Comparison of ENCODE assay signal across 33 cellular contexts in genomic region chr2:219636144-219636915, GRCh38. TPM values are rescaled to one million over a fixed set of nuclear protein-coding genes. Genes with fewer than 3 reads are reported as not detected.
A peak's percentile ranks its signal among the peaks of the same experiment; 100 is the strongest.
DNase-seq lines count a peak whose midpoint lies in the region; ATAC-seq, FAIRE-seq and TF ChIP-seq lines count a peak whose summit lies in the region.
"Had no signal": no experiment of that assay in that cellular context is flagged by ENCODE, and none has a peak within 500 bp of the region (broad histone marks: within the 10 kb centered on the region; RNA-seq: fewer than 3 reads in every experiment).

No MANE protein-coding gene starts in this region.

- in situ Hi-C loops in GM13977 (cut with MboI; ENCODE audit: low pct_unique_long_range_greater_than_20kb, low sequenced_read_pairs, unreplicated experiment): no loop called here

- FAIRE-seq in D721Med (lab: Jason Lieb, UNC): no peak
- FAIRE-seq: endothelial cell of umbilical vein, G401.6 had no signal

- TF ChIP-seq CTCF in D721Med (IDR thresholded peaks at IDR 0.05; ENCODE audit: insufficient read depth, missing control alignments): no peak
- TF ChIP-seq CTCF in GM13977 (IDR thresholded peaks at IDR 0.05; ENCODE audit: extremely low read depth, insufficient read depth, missing control alignments): no peak
- TF ChIP-seq CTCF in endodermal cell (conservative IDR thresholded peaks at IDR 0.05): no peak

- H3K27ac ChIP-seq in endodermal cell (ENCODE audit: low read depth, low read length): no peak overlapping the region
- H3K27ac ChIP-seq: adrenal gland, body of pancreas, C4-2B, dorsolateral prefrontal cortex, gastroesophageal sphincter, GM23248, neutrophil, prostate gland, SK-N-MC had no signal

- H3K4me1 ChIP-seq in endodermal cell (ENCODE audit: control insufficient read depth, insufficient read depth, low read length): no peaks in the 10 kb centered on the region
- H3K4me1 ChIP-seq: body of pancreas, gastroesophageal sphincter, prostate gland had no signal

- H3K9me3 Mint-ChIP-seq in endodermal cell: no peaks in the 10 kb centered on the region
- H3K9me3 Mint-ChIP-seq in stimulated activated effector memory CD8-positive, alpha-beta T cell treated with anti-CD3 and anti-CD28 coated beads, Interleukin-12 subunit alpha, Interleukin-12 subunit beta, amount 100 ng/mL, for 72 hours: no peaks in the 10 kb centered on the region
- H3K9me3 Mint-ChIP-seq: activated naive CD4-positive, alpha-beta T cell treated with anti-CD3 and anti-CD28 coated beads, Interleukin-2, amount 10 ng/mL, durations not matched to agents 7 days and 5 days; T-helper 1 cell treated with Interleukin-12 subunit alpha and Interleukin-12 subunit beta and Interleukin-4 antibody, amounts not matched to agents 30 μg/mL and 1 μg/mL, for 36 hours had no signal

- peaks cover 14% of the 10 kb centered on the region for H3K36me3 Mint-ChIP-seq in endodermal cell (ENCODE audit: low read depth)
- H3K36me3 Mint-ChIP-seq in stimulated activated effector memory CD8-positive, alpha-beta T cell treated with anti-CD3 and anti-CD28 coated beads, Interleukin-12 subunit alpha, Interleukin-12 subunit beta, amount 100 ng/mL, for 72 hours: no peaks in the 10 kb centered on the region
- H3K36me3 Mint-ChIP-seq: activated naive CD4-positive, alpha-beta T cell treated with anti-CD3 and anti-CD28 coated beads, Interleukin-2, amount 10 ng/mL, durations not matched to agents 7 days and 5 days; naive B cell had no signal

- peak; percentile 15 for DNase-seq in D721Med (ENCODE audit: insufficient read length, low spot score)
- peak; percentile 23 for DNase-seq in GM13977 (ENCODE audit: low spot score)
- peak; percentile 33 for DNase-seq in endodermal cell
- DNase-seq in mesenteric fat pad (ENCODE audit: low spot score): peak; percentile 85
- DNase-seq in left colon: no peak
- no peak for DNase-seq in stimulated activated effector memory CD8-positive, alpha-beta T cell treated with anti-CD3 and anti-CD28 coated beads, Interleukin-12 subunit alpha, Interleukin-12 subunit beta, amount 100 ng/mL, for 72 hours (ENCODE audit: low spot score in 2 of 2)
- DNase-seq: activated CD4-positive, alpha-beta T cell treated with anti-CD3 and anti-CD28 coated beads, Interleukin-2, amount 50 U/mL, for 48 hours; activated CD8-positive, alpha-beta memory T cell treated with anti-CD3 and anti-CD28 coated beads, Interleukin-2, amount 50 U/mL, for 4 hours; activated naive CD4-positive, alpha-beta T cell treated with anti-CD3 and anti-CD28 coated beads, Interleukin-2, amount 10 ng/mL, durations not matched to agents 7 days and 5 days; body of pancreas; cerebellar nuclear complex; COR-L47; dorsolateral prefrontal cortex; GM23248; hypothalamus; midbrain; naive B cell; NCI-H1930; NCI-H510A treated with DMSO at 0.1 percent for 48 hours; OCI-M1; stimulated activated CD4-positive, alpha-beta T cell treated with anti-CD3 and anti-CD28 coated beads, Interleukin-4, amount 100 ng/mL, for 24 hours; substantia nigra; trophoblast cell had no signal

- no peaks in the 10 kb centered on the region for H3K27me3 ChIP-seq in endodermal cell (ENCODE audit: control insufficient read depth, insufficient read depth, low read length, poor library complexity, severe bottlenecking)
- H3K27me3 ChIP-seq: adrenal gland, body of pancreas, dorsolateral prefrontal cortex, gastroesophageal sphincter had no signal

- H3K36me3 ChIP-seq in endodermal cell (ENCODE audit: control insufficient read depth, insufficient read depth, low read length): no peaks in the 10 kb centered on the region
- H3K36me3 ChIP-seq: adrenal gland, neutrophil, prostate gland had no signal

- no peaks in the 10 kb centered on the region for H3K9me3 ChIP-seq in endodermal cell (ENCODE audit: control insufficient read depth, low read length)
- H3K9me3 ChIP-seq: adrenal gland, body of pancreas, gastroesophageal sphincter, neutrophil, prostate gland had no signal

- H3K4me3 ChIP-seq in endodermal cell (ENCODE audit: low read length): no peak overlapping the region
- H3K4me3 ChIP-seq: adrenal gland, body of pancreas, dorsolateral prefrontal cortex, gastroesophageal sphincter, GM23248, prostate gland, SK-N-MC had no signal

- no peak overlapping the region for H3K9ac ChIP-seq in endodermal cell (ENCODE audit: extremely low read depth, low read length, poor library complexity, severe bottlenecking)
- H3K9ac ChIP-seq: GM23248 had no signal

- no peak overlapping the region for H3K4me3 Mint-ChIP-seq in endodermal cell
- no peak overlapping the region for H3K4me3 Mint-ChIP-seq in stimulated activated effector memory CD8-positive, alpha-beta T cell treated with anti-CD3 and anti-CD28 coated beads, Interleukin-12 subunit alpha, Interleukin-12 subunit beta, amount 100 ng/mL, for 72 hours
- H3K4me3 Mint-ChIP-seq: activated naive CD4-positive, alpha-beta T cell treated with anti-CD3 and anti-CD28 coated beads, Interleukin-2, amount 10 ng/mL, durations not matched to agents 7 days and 5 days; naive B cell; T-helper 1 cell treated with Interleukin-12 subunit alpha and Interleukin-12 subunit beta and Interleukin-4 antibody, amounts not matched to agents 30 μg/mL and 1 μg/mL, for 36 hours had no signal

- ATAC-seq in left colon: no peak
- ATAC-seq in stimulated activated effector memory CD8-positive, alpha-beta T cell treated with anti-CD3 and anti-CD28 coated beads, Interleukin-12 subunit alpha, Interleukin-12 subunit beta, amount 100 ng/mL, for 72 hours: no peak
- no peak for ATAC-seq in HG02840 (IDR thresholded peaks at IDR 0.05; ENCODE audit: low FRiP score, unreplicated experiment)
- ATAC-seq: body of pancreas, gastroesophageal sphincter had no signal

- H3K27me3 Mint-ChIP-seq in endodermal cell (ENCODE audit: insufficient read depth): no peaks in the 10 kb centered on the region

- intact Hi-C loops in left colon (cut with DNase I, micrococcal nuclease): no loop called here

- no peaks in the 10 kb centered on the region for H3K4me1 Mint-ChIP-seq in endodermal cell
- H3K4me1 Mint-ChIP-seq in stimulated activated effector memory CD8-positive, alpha-beta T cell treated with anti-CD3 and anti-CD28 coated beads, Interleukin-12 subunit alpha, Interleukin-12 subunit beta, amount 100 ng/mL, for 72 hours: peaks cover 7% of the 10 kb centered on the region
- H3K4me1 Mint-ChIP-seq: activated naive CD4-positive, alpha-beta T cell treated with anti-CD3 and anti-CD28 coated beads, Interleukin-2, amount 10 ng/mL, durations not matched to agents 7 days and 5 days; naive B cell had no signal

- no peak overlapping the region for H3K27ac Mint-ChIP-seq in endodermal cell
- H3K27ac Mint-ChIP-seq in stimulated activated effector memory CD8-positive, alpha-beta T cell treated with anti-CD3 and anti-CD28 coated beads, Interleukin-12 subunit alpha, Interleukin-12 subunit beta, amount 100 ng/mL, for 72 hours: no peak overlapping the region
- H3K27ac Mint-ChIP-seq: activated naive CD4-positive, alpha-beta T cell treated with anti-CD3 and anti-CD28 coated beads, Interleukin-2, amount 10 ng/mL, durations not matched to agents 7 days and 5 days; T-helper 1 cell treated with Interleukin-12 subunit alpha and Interleukin-12 subunit beta and Interleukin-4 antibody, amounts not matched to agents 30 μg/mL and 1 μg/mL, for 36 hours had no signal

- WGBS in endodermal cell (ENCODE audit: insufficient coverage in 1 of 2, insufficient read length in 1 of 2), 2 experiments: 92 to 97% methylated on average over 15 to 24 of the region's 24 CpGs

RNA-seq across cellular contexts. Expression of gene SLC4A3, which starts 8.9 kb away (rescaled TPM):
- total RNA-seq in endodermal cell (10 to 100 TPM; 13.4 to 20.2 TPM), mesenteric fat pad (6.7 TPM), left colon (1 to 10 TPM in 1 of 2 donors, under 1 TPM in 1; 0.24 to 1.2 TPM)
- 8.0 TPM for polyA plus RNA-seq in endodermal cell (2013, experiment 1 of 2)
- polyA plus RNA-seq in endodermal cell (2013, experiment 2 of 2): 5.3 TPM

RNA-seq across cellular contexts. Expression of gene STK11IP, which starts 38.7 kb away (rescaled TPM):
- total RNA-seq in endodermal cell (10 to 100 TPM; 27.3 to 31.1 TPM), mesenteric fat pad (17.1 TPM), left colon (10 to 100 TPM; 27.9 to 35.5 TPM)
- polyA plus RNA-seq in endodermal cell (2013, experiment 1 of 2): 36.2 TPM
- 29.6 TPM for polyA plus RNA-seq in endodermal cell (2013, experiment 2 of 2)

Comparison
In these comparisons a context has a peak if more than half of its experiments do, and no peak if none do; other contexts are left out.
1. DNase-seq: peak in D721Med (single experiment), GM13977 (single experiment), endodermal cell (single experiment) and mesenteric fat pad (single experiment); none in left colon (0 of 2) and stimulated activated effector memory CD8-positive, alpha-beta T cell treated with anti-CD3 and anti-CD28 coated beads, Interleukin-12 subunit alpha, Interleukin-12 subunit beta, amount 100 ng/mL, for 72 hours (0 of 2).